8 cellular contexts compared by ENCODE assay signal in genomic region chr11:61509058-61510029, GRCh38. TPM values are rescaled to one million over a fixed set of nuclear protein-coding genes. Genes with fewer than 3 reads are reported as not detected.
DNase-seq lines count a peak whose midpoint lies in the region; ATAC-seq and TF ChIP-seq lines count a peak whose summit lies in the region.

No MANE protein-coding gene starts in this region.

- TF ChIP-seq CTCF in GM12872 (IDR thresholded peaks at IDR 0.05; ENCODE audit: insufficient read depth, low read depth, low read length) (peak; percentile 69), lower leg skin (IDR thresholded peaks at IDR 0.05) (no peak)

- intact Hi-C loops in lower leg skin (cut with DNase I; ENCODE audit: low total_unique reads), result loop anchor here (10.0 kb wide), 1 partner anchor 65 kb away; no protein-coding TSS in a partner anchor

- 11 to 15% methylated on average over 52 to 64 of the region's 116 CpGs for WGBS in lower leg skin, 2 donors

- DNase-seq in NCI-H460 (ENCODE audit: extremely low read depth, low read depth), result peak; percentile 69
- DNase-seq in activated CD8-positive, alpha-beta memory T cell treated with anti-CD3 and anti-CD28 coated beads, Interleukin-2, amount 50 U/mL, for 24 hours (ENCODE audit: extremely low read depth), result peak; percentile 23
- DNase-seq in epidermal melanocyte (ENCODE audit: insufficient read length, low spot score), result peak; percentile 69
- peak; percentile 64 for DNase-seq in mucosa of gallbladder (ENCODE audit: low spot score)
- DNase-seq in stimulated activated CD8-positive, alpha-beta memory T cell treated with anti-CD3 and anti-CD28 coated beads, Interleukin-7, amount 100 ng/mL, for 24 hours (ENCODE audit: low read depth), result peak; percentile 23
- no peak for DNase-seq in lower leg skin (ENCODE audit: low spot score in 2 of 2)

- peak; percentile 52 for ATAC-seq in HG03135 (IDR thresholded peaks at IDR 0.05; ENCODE audit: unreplicated experiment)

- no peak overlapping the region for H3K4me3 ChIP-seq in lower leg skin (ENCODE audit: low read depth, poor library complexity, severe bottlenecking)

- TF ChIP-seq POLR2A in lower leg skin (IDR thresholded peaks at IDR 0.05), result no peak

RNA-seq across cellular contexts. Expression of gene LRRC10B, which starts 0.8 kb away (rescaled TPM):
- total RNA-seq in NCI-H460 (2014; rRNA removed; shearing (Covaris generic)), result not detected in 2 replicates
- not detected in 2 replicates for polyA plus RNA-seq in NCI-H460 (2014; cell fraction: nucleus; rRNA removed)
- 0.46 TPM for total RNA-seq in mucosa of gallbladder
- total RNA-seq in lower leg skin, result 1 to 10 TPM in 3 of 4 donors, under 1 TPM in 1; 0.76 to 2.6 (median 1.9) TPM

Comparison
In these comparisons a context has a peak if more than half of its experiments do, and no peak if none do; other contexts are left out.
1. DNase-seq: peak in NCI-H460 (single experiment), activated CD8-positive, alpha-beta memory T cell treated with anti-CD3 and anti-CD28 coated beads, Interleukin-2, amount 50 U/mL, for 24 hours (single experiment), epidermal melanocyte (single experiment), mucosa of gallbladder (single experiment) and stimulated activated CD8-positive, alpha-beta memory T cell treated with anti-CD3 and anti-CD28 coated beads, Interleukin-7, amount 100 ng/mL, for 24 hours (single experiment); none in lower leg skin (0 of 2).